Comparison of ENCODE assay signal across 20 cellular contexts in the genomic region with DNA sequence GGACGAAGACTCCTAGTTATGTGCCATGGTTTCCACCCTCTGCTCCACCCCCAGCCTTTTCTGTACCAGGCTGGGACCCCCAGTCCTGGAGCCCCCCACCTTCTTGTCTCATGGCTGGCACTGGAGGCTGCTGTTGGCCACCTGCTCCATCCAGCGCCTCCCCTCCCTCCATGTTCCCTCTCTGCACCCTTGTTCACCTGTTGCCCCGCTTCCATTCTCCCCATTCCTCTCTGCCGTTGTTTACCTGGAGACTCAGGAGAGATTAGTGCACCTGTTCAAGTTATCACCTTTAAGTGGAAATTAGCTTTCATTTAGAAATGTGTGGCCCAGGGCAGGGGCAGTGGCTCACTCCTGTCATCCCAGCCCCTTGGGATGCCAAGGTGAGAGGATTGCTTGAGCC. TPM values are rescaled to one million over a fixed set of nuclear protein-coding genes. Genes with fewer than 3 reads are reported as not detected.
DNase-seq lines count a peak whose midpoint lies in the region; ATAC-seq and TF ChIP-seq lines count a peak whose summit lies in the region.
"Had no signal": no experiment of that assay in that cellular context is flagged by ENCODE, and none has a peak within 500 bp of the region (broad histone marks: within the 10 kb centered on the region; RNA-seq: fewer than 3 reads in every experiment).

No MANE protein-coding gene starts in this region.

- no peak for TF ChIP-seq POLR2A in testis (IDR thresholded peaks at IDR 0.05)

- H3K9me3 ChIP-seq in testis: no peaks in the 10 kb centered on the region
- H3K9me3 ChIP-seq: A549 had no signal

- peak overlapping the region; percentile 75 for H3K27ac Mint-ChIP-seq in activated T-cell treated with anti-CD3 and anti-CD28 coated beads, Interleukin-2, amount 50 U/mL, for 24 hours
- H3K27ac Mint-ChIP-seq in activated T-cell treated with anti-CD3 and anti-CD28 coated beads, Interleukin-2, amount 50 U/mL, for 72 hours: no peak overlapping the region
- peak overlapping the region; percentile 21 for H3K27ac Mint-ChIP-seq in stimulated activated naive CD8-positive, alpha-beta T cell treated with anti-CD3 and anti-CD28 coated beads, Interleukin-15, Interleukin-2, amounts not matched to agents 100 ng/mL and 50 ng/mL, for 24 hours
- peak overlapping the region; percentile 58 for H3K27ac Mint-ChIP-seq in memory B cell
- H3K27ac Mint-ChIP-seq: GM23338 had no signal

- peaks cover 50% of the 10 kb centered on the region for H3K4me1 ChIP-seq in testis

- no peaks in the 10 kb centered on the region for H3K27me3 ChIP-seq in testis

- intact Hi-C loops in testis (cut with DNase I; ENCODE audit: low total_unique reads): no loop called here

- no peaks in the 10 kb centered on the region for H3K9me3 Mint-ChIP-seq in activated T-cell treated with anti-CD3 and anti-CD28 coated beads, Interleukin-2, amount 50 U/mL, for 24 hours
- H3K9me3 Mint-ChIP-seq in activated T-cell treated with anti-CD3 and anti-CD28 coated beads, Interleukin-2, amount 50 U/mL, for 72 hours: no peaks in the 10 kb centered on the region
- H3K9me3 Mint-ChIP-seq in stimulated activated naive CD8-positive, alpha-beta T cell treated with anti-CD3 and anti-CD28 coated beads, Interleukin-15, Interleukin-2, amounts not matched to agents 100 ng/mL and 50 ng/mL, for 24 hours: no peaks in the 10 kb centered on the region
- H3K9me3 Mint-ChIP-seq in memory B cell: no peaks in the 10 kb centered on the region
- H3K9me3 Mint-ChIP-seq: CD4-positive, alpha-beta memory T cell; GM23338; HFFc6 had no signal

- DNase-seq in activated T-cell treated with anti-CD3 and anti-CD28 coated beads, Interleukin-2, amount 50 U/mL, for 24 hours: no peak
- DNase-seq in activated T-cell treated with anti-CD3 and anti-CD28 coated beads, Interleukin-2, amount 50 U/mL, for 72 hours: no peak
- DNase-seq in stimulated activated naive CD8-positive, alpha-beta T cell treated with anti-CD3 and anti-CD28 coated beads, Interleukin-15, Interleukin-2, amounts not matched to agents 100 U/mL and 50 U/mL, for 24 hours: no peak
- DNase-seq in memory B cell (ENCODE audit: low spot score in 2 of 2): no peak
- DNase-seq in testis: no peak
- no peak for DNase-seq in GM03348 (ENCODE audit: low spot score)
- DNase-seq in stimulated activated CD4-positive, alpha-beta T cell treated with anti-CD3 and anti-CD28 coated beads, Interleukin-4, amount 100 ng/mL, for 1 hour: no peak
- DNase-seq: AML-193; Calu3; CD4-positive, alpha-beta memory T cell; DMS79 treated with DMSO at 0.1 percent for 48 hours; HCEC 1CT; HFFc6 had no signal

- no peak for TF ChIP-seq CTCF in testis (IDR thresholded peaks at IDR 0.05)

- 96 to 98% methylated on average over 4 of the region's 4 CpGs for WGBS in testis, 2 donors

- peaks cover 3% of the 10 kb centered on the region for H3K36me3 ChIP-seq in testis (ENCODE audit: low read depth, missing control alignments)

- no peak for ATAC-seq in activated T-cell treated with anti-CD3 and anti-CD28 coated beads, Interleukin-2, amount 50 U/mL, for 72 hours (replicated peaks in 1 of 2)
- ATAC-seq in stimulated activated naive CD8-positive, alpha-beta T cell treated with anti-CD3 and anti-CD28 coated beads, Interleukin-15, Interleukin-2, amounts not matched to agents 100 U/mL and 50 U/mL, for 24 hours: no peak
- no peak for ATAC-seq in memory B cell (ENCODE audit: low read depth)
- ATAC-seq: A549, GM23338 had no signal

- H3K4me1 Mint-ChIP-seq in activated T-cell treated with anti-CD3 and anti-CD28 coated beads, Interleukin-2, amount 50 U/mL, for 24 hours (ENCODE audit: low read depth): peaks cover 47% of the 10 kb centered on the region
- peaks cover 52% of the 10 kb centered on the region for H3K4me1 Mint-ChIP-seq in activated T-cell treated with anti-CD3 and anti-CD28 coated beads, Interleukin-2, amount 50 U/mL, for 72 hours (ENCODE audit: low read depth)
- peaks cover 46% of the 10 kb centered on the region for H3K4me1 Mint-ChIP-seq in stimulated activated naive CD8-positive, alpha-beta T cell treated with anti-CD3 and anti-CD28 coated beads, Interleukin-15, Interleukin-2, amounts not matched to agents 100 ng/mL and 50 ng/mL, for 24 hours (ENCODE audit: low read depth)
- peaks cover 24% of the 10 kb centered on the region for H3K4me1 Mint-ChIP-seq in memory B cell

- H3K27me3 Mint-ChIP-seq in activated T-cell treated with anti-CD3 and anti-CD28 coated beads, Interleukin-2, amount 50 U/mL, for 24 hours: no peaks in the 10 kb centered on the region
- H3K27me3 Mint-ChIP-seq in activated T-cell treated with anti-CD3 and anti-CD28 coated beads, Interleukin-2, amount 50 U/mL, for 72 hours (ENCODE audit: low read depth): no peaks in the 10 kb centered on the region
- no peaks in the 10 kb centered on the region for H3K27me3 Mint-ChIP-seq in stimulated activated naive CD8-positive, alpha-beta T cell treated with anti-CD3 and anti-CD28 coated beads, Interleukin-15, Interleukin-2, amounts not matched to agents 100 ng/mL and 50 ng/mL, for 24 hours
- no peaks in the 10 kb centered on the region for H3K27me3 Mint-ChIP-seq in memory B cell
- H3K27me3 Mint-ChIP-seq: CD4-positive, alpha-beta memory T cell had no signal

- H3K36me3 Mint-ChIP-seq in activated T-cell treated with anti-CD3 and anti-CD28 coated beads, Interleukin-2, amount 50 U/mL, for 24 hours (ENCODE audit: low read depth): peaks cover 97% of the 10 kb centered on the region
- peaks cover 1 to 9% of the 10 kb centered on the region in 2 donors for H3K36me3 Mint-ChIP-seq in activated T-cell treated with anti-CD3 and anti-CD28 coated beads, Interleukin-2, amount 50 U/mL, for 72 hours (ENCODE audit: insufficient read depth in 2 of 2)
- peaks cover 62% of the 10 kb centered on the region for H3K36me3 Mint-ChIP-seq in stimulated activated naive CD8-positive, alpha-beta T cell treated with anti-CD3 and anti-CD28 coated beads, Interleukin-15, Interleukin-2, amounts not matched to agents 100 ng/mL and 50 ng/mL, for 24 hours (ENCODE audit: low read depth)
- H3K36me3 Mint-ChIP-seq in memory B cell: peaks cover 11% of the 10 kb centered on the region

- no peak overlapping the region for H3K4me3 ChIP-seq in testis
- H3K4me3 ChIP-seq: A549, GM23338 had no signal

- H3K4me3 Mint-ChIP-seq in activated T-cell treated with anti-CD3 and anti-CD28 coated beads, Interleukin-2, amount 50 U/mL, for 24 hours: no peak overlapping the region
- no peak overlapping the region for H3K4me3 Mint-ChIP-seq in activated T-cell treated with anti-CD3 and anti-CD28 coated beads, Interleukin-2, amount 50 U/mL, for 72 hours
- no peak overlapping the region for H3K4me3 Mint-ChIP-seq in stimulated activated naive CD8-positive, alpha-beta T cell treated with anti-CD3 and anti-CD28 coated beads, Interleukin-15, Interleukin-2, amounts not matched to agents 100 ng/mL and 50 ng/mL, for 24 hours
- no peak overlapping the region for H3K4me3 Mint-ChIP-seq in memory B cell
- H3K4me3 Mint-ChIP-seq: CD4-positive, alpha-beta memory T cell; GM23338 had no signal

- H3K27ac ChIP-seq in testis: peak overlapping the region; percentile 19 to 28
- H3K27ac ChIP-seq: 22Rv1, A549, C4-2B, HL-60 had no signal

RNA-seq across cellular contexts. Expression of a gene that starts 7.2 kb away (rescaled TPM):
- 10 to 100 TPM; 39.3 to 51.9 TPM for total RNA-seq in activated T-cell treated with anti-CD3 and anti-CD28 coated beads, Interleukin-2, amount 50 U/mL, for 72 hours
- 10 to 100 TPM; 71.8 to 82.6 TPM for total RNA-seq in testis
- 189 TPM for polyA plus RNA-seq in testis (ENCODE audit: insufficient read depth, low read depth, low replicate concordance)

RNA-seq across cellular contexts. Expression of a gene that starts 8.7 kb away (rescaled TPM):
- 10 to 100 TPM; 16.9 to 20.2 TPM for total RNA-seq in activated T-cell treated with anti-CD3 and anti-CD28 coated beads, Interleukin-2, amount 50 U/mL, for 72 hours
- total RNA-seq in testis: 10 to 100 TPM; 51.2 to 61.7 TPM
- polyA plus RNA-seq in testis (ENCODE audit: insufficient read depth, low read depth, low replicate concordance): 21.4 TPM

RNA-seq across cellular contexts. Expression of a gene that starts 12.3 kb away (rescaled TPM):
- under 1 TPM in 1 of 2 donors, not detected in 1; 0.31 TPM for total RNA-seq in activated T-cell treated with anti-CD3 and anti-CD28 coated beads, Interleukin-2, amount 50 U/mL, for 72 hours
- total RNA-seq in testis: 1 to 10 TPM; 3.7 to 9.4 TPM
- polyA plus RNA-seq in testis (ENCODE audit: insufficient read depth, low read depth, low replicate concordance): 14.6 TPM
- total RNA-seq: Calu3; CD4-positive, alpha-beta memory T cell; GM23338; HT1080 had no signal
- polyA plus RNA-seq: CD4-positive, alpha-beta memory T cell; GM23338 had no signal

RNA-seq across cellular contexts. Expression of a gene that starts 32.2 kb away (rescaled TPM):
- 1 to 10 TPM; 3.3 to 6.1 TPM for total RNA-seq in activated T-cell treated with anti-CD3 and anti-CD28 coated beads, Interleukin-2, amount 50 U/mL, for 72 hours
- 10 to 100 TPM; 14.6 to 19.1 TPM for total RNA-seq in testis
- polyA plus RNA-seq in testis (ENCODE audit: insufficient read depth, low read depth, low replicate concordance): 15.3 TPM
- total RNA-seq: Calu3; CD4-positive, alpha-beta memory T cell; HT1080 had no signal
- polyA plus RNA-seq: CD4-positive, alpha-beta memory T cell had no signal
